In genomic region chr2:238289574-238289973, GRCh38 we compare ENCODE assay signal across 9 cellular contexts. TPM values are rescaled to one million over a fixed set of nuclear protein-coding genes. Genes with fewer than 3 reads are reported as not detected.
A peak's percentile ranks its signal among the peaks of the same experiment; 100 is the strongest.
DNase-seq lines count a peak whose midpoint lies in the region; TF ChIP-seq lines count a peak whose summit lies in the region.
"Had no signal": no experiment of that assay in that cellular context is flagged by ENCODE, and none has a peak within 500 bp of the region (broad histone marks: within the 10 kb centered on the region; RNA-seq: fewer than 3 reads in every experiment).

No MANE protein-coding gene starts in this region.

- 64% methylated on average over 13 of the region's 13 CpGs for WGBS in liver
- WGBS in thymus = 57% methylated on average over 13 of the region's 13 CpGs

- no peak for TF ChIP-seq RAD21 in liver (IDR thresholded peaks at IDR 0.05)

- H3K9ac ChIP-seq in liver (ENCODE audit: low read depth in 1 of 2, low read length in 2 of 2) = peak overlapping the region in 1 of 2 donors; percentile 74

- in situ Hi-C loops in astrocyte of the cerebellum (cut with HindIII; ENCODE audit: low sequenced_read_pairs) = no loop called here

- H3K4me1 ChIP-seq in liver (ENCODE audit: control insufficient read depth in 4 of 4, insufficient read depth in 4 of 4, low read length in 3 of 4) = peaks cover 17 to 46% (median 32%) of the 10 kb centered on the region in 4 donors
- H3K4me1 ChIP-seq in thymus (ENCODE audit: control insufficient read depth, insufficient read depth, low read length) = peaks cover 10% of the 10 kb centered on the region

- no peaks in the 10 kb centered on the region for H3K36me3 ChIP-seq in liver (ENCODE audit: control insufficient read depth in 4 of 4, insufficient read depth in 3 of 4, low read depth in 1 of 4, low read length in 3 of 4)
- no peaks in the 10 kb centered on the region for H3K36me3 ChIP-seq in thymus (ENCODE audit: control insufficient read depth, insufficient read depth)
- H3K36me3 ChIP-seq: right lobe of liver had no signal

- H3K27me3 ChIP-seq in liver (ENCODE audit: control insufficient read depth in 4 of 4, insufficient read depth in 4 of 4, low read length in 3 of 4) = no peaks in the 10 kb centered on the region
- no peaks in the 10 kb centered on the region for H3K27me3 ChIP-seq in thymus (ENCODE audit: control insufficient read depth, insufficient read depth)
- H3K27me3 ChIP-seq: right lobe of liver had no signal

- H3K9me3 ChIP-seq in liver (ENCODE audit: control insufficient read depth in 4 of 4, low read length in 3 of 4) (no peaks in the 10 kb centered on the region), thymus (ENCODE audit: control insufficient read depth) (no peaks in the 10 kb centered on the region)
- H3K9me3 ChIP-seq: right lobe of liver had no signal

- H3K27ac ChIP-seq in liver (ENCODE audit: low read depth in 1 of 2, low read length in 2 of 2) = peak overlapping the region; percentile 92 to 99
- H3K27ac ChIP-seq in thymus (ENCODE audit: low read depth) = peak overlapping the region; percentile 8

- DNase-seq in activated CD8-positive, alpha-beta memory T cell treated with anti-CD3 and anti-CD28 coated beads for 24 hours = peak; percentile 65
- DNase-seq in activated CD8-positive, alpha-beta memory T cell treated with anti-CD3 and anti-CD28 coated beads, Interleukin-2, amount 50 U/mL, for 4 hours = no peak
- DNase-seq in astrocyte of the cerebellum (ENCODE audit: low read depth) = no peak
- no peak for DNase-seq in pons (ENCODE audit: low spot score)
- DNase-seq in NCI-H2171 (lab: John Stamatoyannopoulos, UW) = no peak
- DNase-seq in GM19240 (ENCODE audit: insufficient read length, low spot score) = no peak

- peak overlapping the region; percentile 78 for H3K4me3 ChIP-seq in astrocyte of the cerebellum (ENCODE audit: low read depth, low read length)
- H3K4me3 ChIP-seq in liver (ENCODE audit: low read depth in 1 of 3, low read length in 3 of 3) = peak overlapping the region in 1 of 3 donors; percentile 47
- H3K4me3 ChIP-seq in thymus (ENCODE audit: low read length) = peak overlapping the region; percentile 68

- no peak for TF ChIP-seq CTCF in astrocyte of the cerebellum (IDR thresholded peaks at IDR 0.05; ENCODE audit: low read depth, low read length, missing control alignments)
- TF ChIP-seq CTCF in liver (IDR thresholded peaks at IDR 0.05; ENCODE audit: low read depth, low read length, missing input control) = no peak

TF ChIP-seq in liver, 16 proteins besides CTCF, POLR2A, EP300 and RAD21:
- no peak for TF ChIP-seq JUND (IDR thresholded peaks at IDR 0.05)

RNA-seq across cellular contexts. Expression of gene PER2, which starts 1.2 kb away (rescaled TPM):
- 10 to 100 TPM in 1 of 2 donors, 1 to 10 TPM in 1; 4.0 to 12.5 TPM for total RNA-seq in liver
- polyA plus RNA-seq in liver (1 to 10 TPM; 1.1 to 4.2 TPM), thymus (5.6 TPM)

RNA-seq across cellular contexts. Expression of gene TRAF3IP1, which starts 30.7 kb away (rescaled TPM):
- 1 to 10 TPM; 4.7 to 9.1 TPM for total RNA-seq in liver
- polyA plus RNA-seq in liver = 1 to 10 TPM; 4.0 to 4.4 TPM
- polyA plus RNA-seq in thymus = 5.1 TPM

RNA-seq across cellular contexts. Expression of gene HES6, which starts 49.7 kb away (rescaled TPM):
- total RNA-seq in liver = 10 to 100 TPM in 1 of 2 donors, 1 to 10 TPM in 1; 2.8 to 13.2 TPM
- polyA plus RNA-seq in liver (1 to 10 TPM; 1.7 to 2.5 TPM), thymus (18.7 TPM)
